ENCODE assay signal across 24 cellular contexts in the genomic region with DNA sequence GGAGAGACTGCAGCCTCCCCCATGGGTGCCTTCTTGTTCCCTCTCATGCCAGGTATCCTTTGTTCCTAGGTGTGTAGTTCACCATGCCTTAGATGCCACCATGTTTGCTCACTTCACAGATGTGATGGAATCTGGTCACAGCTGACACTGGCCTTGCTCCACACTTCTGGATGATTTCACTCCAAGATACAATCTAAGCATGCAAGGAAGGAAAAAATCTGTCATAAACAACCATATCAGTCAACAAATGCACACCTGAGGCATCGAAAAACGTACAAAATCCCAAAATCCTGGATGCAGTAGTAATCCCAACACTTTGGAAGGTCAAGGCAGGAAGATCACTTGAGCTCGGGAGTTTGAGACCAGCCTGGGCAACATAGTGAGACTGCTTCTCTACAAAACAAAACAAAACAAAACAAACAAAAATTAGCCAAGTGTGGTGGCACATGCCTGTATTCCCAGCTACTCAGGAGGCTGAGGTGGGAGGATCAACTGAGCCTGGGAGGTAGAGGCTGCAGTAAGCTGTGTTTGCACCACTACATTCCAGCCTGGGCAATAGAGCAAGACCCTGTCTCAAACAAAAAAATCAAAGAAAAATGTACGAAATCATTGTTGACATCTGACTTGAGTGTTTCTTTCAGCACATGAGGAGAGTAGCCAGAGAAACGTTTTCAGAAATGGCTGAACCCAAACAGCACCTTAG.
"Had no signal": no experiment of that assay in that cellular context is flagged by ENCODE, and none has a peak within 500 bp of the region (broad histone marks: within the 10 kb centered on the region; RNA-seq: fewer than 3 reads in every experiment).

No MANE protein-coding gene starts in this region.

- H3K4me3 Mint-ChIP-seq: activated CD4-positive, alpha-beta memory T cell treated with anti-CD3 and anti-CD28 coated beads for 36 hours; activated CD4-positive, alpha-beta T cell treated with anti-CD3 and anti-CD28 coated beads for 36 hours; activated CD4-positive, alpha-beta T cell treated with anti-CD3 and anti-CD28 coated beads, Interleukin-2, amount 10 ng/mL, durations not matched to agents 24 days and 14 days; activated CD8-positive, alpha-beta T cell treated with anti-CD3 and anti-CD28 coated beads, Interleukin-2, amount 10 ng/mL, durations not matched to agents 7 days and 5 days; activated naive CD8-positive, alpha-beta T cell; activated T-cell treated with anti-CD3 and anti-CD28 coated beads, Interleukin-2, amount 50 U/mL, for 4 hours; activated T-helper 17 cell treated with anti-CD3 and anti-CD28 coated beads, Interleukin-2, amount 50 U/mL, for 72 hours; central memory CD8-positive, alpha-beta T cell had no signal

- ATAC-seq: activated CD4-positive, alpha-beta T cell treated with anti-CD3 and anti-CD28 coated beads for 36 hours; activated CD8-positive, alpha-beta T cell treated with anti-CD3 and anti-CD28 coated beads, Interleukin-2, amount 10 ng/mL, durations not matched to agents 7 days and 5 days; activated T-cell treated with anti-CD3 and anti-CD28 coated beads, Interleukin-2, amount 50 U/mL, for 4 hours; activated T-helper 17 cell treated with anti-CD3 and anti-CD28 coated beads, Interleukin-2, amount 50 U/mL, for 72 hours; gastroesophageal sphincter had no signal

- H3K36me3 Mint-ChIP-seq: activated CD4-positive, alpha-beta memory T cell treated with anti-CD3 and anti-CD28 coated beads for 36 hours; activated naive CD8-positive, alpha-beta T cell had no signal

- DNase-seq: activated CD4-positive, alpha-beta memory T cell treated with anti-CD3 and anti-CD28 coated beads for 36 hours; activated CD4-positive, alpha-beta T cell treated with anti-CD3 and anti-CD28 coated beads for 36 hours; activated CD4-positive, alpha-beta T cell treated with anti-CD3 and anti-CD28 coated beads, Interleukin-2, amount 10 ng/mL, durations not matched to agents 24 days and 14 days; activated CD4-positive, CD25-positive, alpha-beta regulatory T cell; activated CD4-positive, CD25-positive, alpha-beta regulatory T cell treated with anti-CD3 and anti-CD28 coated beads, Interleukin-2, amount 50 U/mL, for 72 hours; activated CD8-positive, alpha-beta T cell treated with anti-CD3 and anti-CD28 coated beads, Interleukin-2, amount 10 ng/mL, durations not matched to agents 7 days and 5 days; activated effector memory CD4-positive, alpha-beta T cell treated with Interleukin-2 at 50 U/mL for 16 hours; activated gamma-delta T cell treated with Interleukin-2 at 50 U/mL for 16 hours; activated naive CD4-positive, alpha-beta T cell treated with anti-CD3 and anti-CD28 coated beads, Interleukin-2, amount 50 U/mL, for 16 hours; activated naive CD4-positive, alpha-beta T cell treated with Interleukin-2 at 50 U/mL for 16 hours; activated T-cell treated with anti-CD3 and anti-CD28 coated beads, Interleukin-2, amount 50 U/mL, for 4 hours; amniotic stem cell; brain microvascular endothelial cell; cortex of kidney; dermis blood vessel endothelial cell; effector CD8-positive, alpha-beta T cell; esophagus squamous epithelium; foreskin melanocyte; T-helper 2 cell had no signal

- H3K27ac ChIP-seq: brain microvascular endothelial cell, epithelial cell of prostate, esophagus squamous epithelium, gastroesophageal sphincter had no signal

- H3K36me3 ChIP-seq: brain microvascular endothelial cell, esophagus squamous epithelium, gastroesophageal sphincter had no signal

- H3K4me1 Mint-ChIP-seq: central memory CD8-positive, alpha-beta T cell had no signal

- H3K4me3 ChIP-seq: esophagus squamous epithelium, gastroesophageal sphincter had no signal

- H3K27ac Mint-ChIP-seq: activated CD4-positive, alpha-beta memory T cell treated with anti-CD3 and anti-CD28 coated beads for 36 hours; activated CD4-positive, alpha-beta T cell treated with anti-CD3 and anti-CD28 coated beads for 36 hours; activated CD4-positive, alpha-beta T cell treated with anti-CD3 and anti-CD28 coated beads, Interleukin-2, amount 10 ng/mL, durations not matched to agents 24 days and 14 days; activated CD8-positive, alpha-beta T cell treated with anti-CD3 and anti-CD28 coated beads, Interleukin-2, amount 10 ng/mL, durations not matched to agents 7 days and 5 days; activated naive CD8-positive, alpha-beta T cell; activated T-helper 17 cell treated with anti-CD3 and anti-CD28 coated beads, Interleukin-2, amount 50 U/mL, for 72 hours had no signal

- H3K27me3 ChIP-seq: brain microvascular endothelial cell, gastroesophageal sphincter had no signal

- H3K27me3 Mint-ChIP-seq: activated naive CD8-positive, alpha-beta T cell had no signal

- H3K9me3 Mint-ChIP-seq: activated T-cell treated with anti-CD3 and anti-CD28 coated beads, Interleukin-2, amount 50 U/mL, for 4 hours; central memory CD8-positive, alpha-beta T cell had no signal

- H3K9me3 ChIP-seq: esophagus squamous epithelium, gastroesophageal sphincter had no signal
